25 cellular contexts compared by ENCODE assay signal in the genomic region with DNA sequence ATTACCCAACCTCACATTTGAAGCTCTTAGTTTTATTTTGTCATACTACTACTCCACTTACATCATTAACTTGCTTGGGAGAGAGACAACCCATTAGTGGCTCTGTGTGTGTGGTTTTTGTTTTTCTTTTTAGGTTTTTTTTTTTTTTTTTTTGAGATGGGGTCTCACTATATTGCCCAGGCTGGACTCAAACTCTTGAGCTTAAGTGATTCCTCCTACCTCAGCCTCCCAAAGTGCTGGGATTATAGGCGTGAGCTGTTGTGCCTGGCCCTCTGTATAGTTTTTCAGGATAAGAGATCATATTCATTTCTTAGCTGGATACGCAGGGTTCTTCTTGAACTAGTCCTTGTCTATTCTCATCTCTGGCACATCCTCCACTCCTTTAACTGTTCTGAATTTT. TPM values are rescaled to one million over a fixed set of nuclear protein-coding genes. Genes with fewer than 3 reads are reported as not detected.
DNase-seq lines count a peak whose midpoint lies in the region; ATAC-seq and TF ChIP-seq lines count a peak whose summit lies in the region.
"Had no signal": no experiment of that assay in that cellular context is flagged by ENCODE, and none has a peak within 500 bp of the region (broad histone marks: within the 10 kb centered on the region; RNA-seq: fewer than 3 reads in every experiment).

No MANE protein-coding gene starts in this region.

- H3K36me3 Mint-ChIP-seq in activated naive CD4-positive, alpha-beta T cell treated with anti-CD3 and anti-CD28 coated beads, Interleukin-2, amount 50 U/mL, for 24 hours, result peaks cover 11% of the 10 kb centered on the region
- H3K36me3 Mint-ChIP-seq in activated naive CD4-positive, alpha-beta T cell treated with anti-CD3 and anti-CD28 coated beads, Interleukin-2, amount 10 ng/mL, durations not matched to agents 7 days and 5 days, result peaks cover 46% of the 10 kb centered on the region
- peaks cover 42% of the 10 kb centered on the region for H3K36me3 Mint-ChIP-seq in HFFc6 (ENCODE audit: low read depth)
- peaks cover 82% of the 10 kb centered on the region for H3K36me3 Mint-ChIP-seq in effector memory CD8-positive, alpha-beta T cell (ENCODE audit: insufficient read depth)
- peaks cover 39 to 53% of the 10 kb centered on the region in 2 donors for H3K36me3 Mint-ChIP-seq in stimulated activated naive B cell treated with anti-CD40 and anti-IgM and Interleukin-4, amounts not matched to agents 10 μg/mL and 1 μg/mL and 100 μg/mL, for 72 hours

- H3K4me3 Mint-ChIP-seq in activated naive CD4-positive, alpha-beta T cell treated with anti-CD3 and anti-CD28 coated beads, Interleukin-2, amount 50 U/mL, for 24 hours, result no peak overlapping the region
- no peak overlapping the region for H3K4me3 Mint-ChIP-seq in activated naive CD4-positive, alpha-beta T cell treated with anti-CD3 and anti-CD28 coated beads, Interleukin-2, amount 10 ng/mL, durations not matched to agents 7 days and 5 days
- no peak overlapping the region for H3K4me3 Mint-ChIP-seq in HFFc6
- peak overlapping the region in 1 of 2 donors; percentile 20 for H3K4me3 Mint-ChIP-seq in effector memory CD8-positive, alpha-beta T cell
- no peak overlapping the region for H3K4me3 Mint-ChIP-seq in stimulated activated naive B cell treated with anti-CD40 and anti-IgM and Interleukin-4, amounts not matched to agents 10 μg/mL and 1 μg/mL and 100 μg/mL, for 72 hours
- H3K4me3 Mint-ChIP-seq: dendritic cell treated with granulocyte-macrophage colony-stimulating factor and Interleukin-4, amounts not matched to agents 40 ng/mL and 50 ng/mL, for 4 days had no signal

- no peak overlapping the region for H3K4me3 ChIP-seq in vagina
- H3K4me3 ChIP-seq: BLaER1 treated with 17β-estradiol and CSF1 and Interleukin-3, amounts not matched to agents 10 nM and 100 nM; esophagus squamous epithelium; stomach; tibial artery had no signal

- no peaks in the 10 kb centered on the region for H3K9me3 ChIP-seq in vagina
- H3K9me3 ChIP-seq: BLaER1 treated with 17β-estradiol and CSF1 and Interleukin-3, amounts not matched to agents 10 nM and 100 nM; esophagus squamous epithelium; stomach; tibial artery had no signal

- intact Hi-C loops in vagina (cut with DNase I), result no loop called here

- TF ChIP-seq CTCF in HFFc6 (IDR thresholded peaks at IDR 0.05) (no peak), vagina (IDR thresholded peaks at IDR 0.05) (no peak), foreskin keratinocyte (conservative IDR thresholded peaks at IDR 0.05) (no peak)

- H3K27ac Mint-ChIP-seq in activated naive CD4-positive, alpha-beta T cell treated with anti-CD3 and anti-CD28 coated beads, Interleukin-2, amount 50 U/mL, for 24 hours, result peak overlapping the region; percentile 89
- no peak overlapping the region for H3K27ac Mint-ChIP-seq in activated naive CD4-positive, alpha-beta T cell treated with anti-CD3 and anti-CD28 coated beads, Interleukin-2, amount 10 ng/mL, durations not matched to agents 7 days and 5 days
- peak overlapping the region; percentile 27; the same call in 1 of the 2 replicates for H3K27ac Mint-ChIP-seq in HFFc6
- peak overlapping the region; percentile 21 to 74 for H3K27ac Mint-ChIP-seq in effector memory CD8-positive, alpha-beta T cell
- peak overlapping the region; percentile 20 for H3K27ac Mint-ChIP-seq in stimulated activated naive B cell treated with anti-CD40 and anti-IgM and Interleukin-4, amounts not matched to agents 10 μg/mL and 1 μg/mL and 100 μg/mL, for 72 hours
- H3K27ac Mint-ChIP-seq: dendritic cell treated with granulocyte-macrophage colony-stimulating factor and Interleukin-4, amounts not matched to agents 40 ng/mL and 50 ng/mL, for 4 days had no signal

- TF ChIP-seq POLR2A in vagina (IDR thresholded peaks at IDR 0.05), result no peak

- H3K4me1 ChIP-seq in vagina (peaks cover 38% of the 10 kb centered on the region), foreskin keratinocyte (no peaks in the 10 kb centered on the region)

- peak; percentile 5 for ATAC-seq in effector memory CD8-positive, alpha-beta T cell (replicated peaks)
- ATAC-seq in stimulated activated naive B cell treated with anti-CD40 and anti-IgM and Interleukin-4, amounts not matched to agents 10 μg/mL and 1 μg/mL and 100 μg/mL, for 72 hours (replicated peaks), result no peak
- no peak for ATAC-seq in foreskin keratinocyte
- ATAC-seq: activated naive CD4-positive, alpha-beta T cell treated with anti-CD3 and anti-CD28 coated beads, Interleukin-2, amount 50 U/mL, for 72 hours; HCT116; left cardiac atrium; Panc1 had no signal

- H3K27me3 ChIP-seq in vagina (no peaks in the 10 kb centered on the region), foreskin keratinocyte (no peaks in the 10 kb centered on the region)
- H3K27me3 ChIP-seq: BLaER1 treated with 17β-estradiol and CSF1 and Interleukin-3, amounts not matched to agents 10 nM and 100 nM; esophagus squamous epithelium; stomach; tibial artery had no signal

- peaks cover 88% of the 10 kb centered on the region for H3K4me1 Mint-ChIP-seq in activated naive CD4-positive, alpha-beta T cell treated with anti-CD3 and anti-CD28 coated beads, Interleukin-2, amount 50 U/mL, for 24 hours
- H3K4me1 Mint-ChIP-seq in activated naive CD4-positive, alpha-beta T cell treated with anti-CD3 and anti-CD28 coated beads, Interleukin-2, amount 10 ng/mL, durations not matched to agents 7 days and 5 days, result peaks cover 18% of the 10 kb centered on the region
- peaks cover 39% of the 10 kb centered on the region for H3K4me1 Mint-ChIP-seq in HFFc6 (ENCODE audit: low read depth)
- H3K4me1 Mint-ChIP-seq in effector memory CD8-positive, alpha-beta T cell (ENCODE audit: low read depth in 2 of 2), result peaks cover 36 to 76% of the 10 kb centered on the region in 2 donors
- H3K4me1 Mint-ChIP-seq in stimulated activated naive B cell treated with anti-CD40 and anti-IgM and Interleukin-4, amounts not matched to agents 10 μg/mL and 1 μg/mL and 100 μg/mL, for 72 hours, result peaks cover 23 to 66% of the 10 kb centered on the region in 2 donors

- no peaks in the 10 kb centered on the region for H3K9me3 Mint-ChIP-seq in activated naive CD4-positive, alpha-beta T cell treated with anti-CD3 and anti-CD28 coated beads, Interleukin-2, amount 50 U/mL, for 24 hours
- H3K9me3 Mint-ChIP-seq in activated naive CD4-positive, alpha-beta T cell treated with anti-CD3 and anti-CD28 coated beads, Interleukin-2, amount 10 ng/mL, durations not matched to agents 7 days and 5 days, result no peaks in the 10 kb centered on the region
- H3K9me3 Mint-ChIP-seq in HFFc6, result no peaks in the 10 kb centered on the region
- H3K9me3 Mint-ChIP-seq in effector memory CD8-positive, alpha-beta T cell, result no peaks in the 10 kb centered on the region
- H3K9me3 Mint-ChIP-seq in stimulated activated naive B cell treated with anti-CD40 and anti-IgM and Interleukin-4, amounts not matched to agents 10 μg/mL and 1 μg/mL and 100 μg/mL, for 72 hours, result no peaks in the 10 kb centered on the region
- H3K9me3 Mint-ChIP-seq: activated naive CD4-positive, alpha-beta T cell treated with anti-CD3 and anti-CD28 coated beads, Interleukin-2, amount 50 U/mL, for 72 hours; dendritic cell treated with granulocyte-macrophage colony-stimulating factor and Interleukin-4, amounts not matched to agents 40 ng/mL and 50 ng/mL, for 4 days had no signal

- H3K27ac ChIP-seq in vagina (no peak overlapping the region), foreskin keratinocyte (no peak overlapping the region)
- H3K27ac ChIP-seq: BLaER1 treated with 17β-estradiol and CSF1 and Interleukin-3, amounts not matched to agents 10 nM and 100 nM; esophagus squamous epithelium; KMS-11; stomach had no signal

- H3K27me3 Mint-ChIP-seq in activated naive CD4-positive, alpha-beta T cell treated with anti-CD3 and anti-CD28 coated beads, Interleukin-2, amount 50 U/mL, for 24 hours, result no peaks in the 10 kb centered on the region
- H3K27me3 Mint-ChIP-seq in activated naive CD4-positive, alpha-beta T cell treated with anti-CD3 and anti-CD28 coated beads, Interleukin-2, amount 10 ng/mL, durations not matched to agents 7 days and 5 days, result no peaks in the 10 kb centered on the region
- H3K27me3 Mint-ChIP-seq in HFFc6 (ENCODE audit: insufficient read depth), result no peaks in the 10 kb centered on the region
- H3K27me3 Mint-ChIP-seq in effector memory CD8-positive, alpha-beta T cell, result no peaks in the 10 kb centered on the region
- H3K27me3 Mint-ChIP-seq in stimulated activated naive B cell treated with anti-CD40 and anti-IgM and Interleukin-4, amounts not matched to agents 10 μg/mL and 1 μg/mL and 100 μg/mL, for 72 hours, result no peaks in the 10 kb centered on the region
- H3K27me3 Mint-ChIP-seq: dendritic cell treated with granulocyte-macrophage colony-stimulating factor and Interleukin-4, amounts not matched to agents 40 ng/mL and 50 ng/mL, for 4 days had no signal

- no peak for DNase-seq in activated naive CD4-positive, alpha-beta T cell treated with anti-CD3 and anti-CD28 coated beads, Interleukin-2, amount 10 ng/mL, durations not matched to agents 7 days and 5 days
- DNase-seq in HFFc6, result no peak
- no peak for DNase-seq in effector memory CD8-positive, alpha-beta T cell
- no peak for DNase-seq in stimulated activated naive B cell treated with anti-CD40 and anti-IgM and Interleukin-4, amounts not matched to agents 10 μg/mL and 1 μg/mL and 100 μg/mL, for 72 hours
- no peak for DNase-seq in vagina (ENCODE audit: extremely low spot score in 2 of 2)
- no peak for DNase-seq in foreskin keratinocyte
- DNase-seq: activated T-cell treated with anti-CD3 and anti-CD28 coated beads, Interleukin-2, amount 50 U/mL, for 48 hours; caudate nucleus; esophagus squamous epithelium; left cardiac atrium; MM.1S; NCI-H1417 treated with DMSO at 0.1 percent for 48 hours; NCI-H2081 treated with DMSO at 0.1 percent for 48 hours; NCI-H345; occipital lobe; SHP77; stomach; tibial artery had no signal

- CTCF ChIA-PET in activated naive CD4-positive, alpha-beta T cell treated with anti-CD3 and anti-CD28 coated beads, Interleukin-2, amount 10 ng/mL, durations not matched to agents 7 days and 5 days (lab: Charles Lee), result interaction anchor here (1.0 to 1.2 kb wide), 2 partner anchors 22 to 40 kb away, joined by 3 read pairs; no protein-coding TSS in a partner anchor

- no peaks in the 10 kb centered on the region for H3K36me3 ChIP-seq in vagina

RNA-seq across cellular contexts. Expression of a gene that starts 41.1 kb away (rescaled TPM):
- 10 to 100 TPM; 39.7 to 53.4 (median 50.1) TPM for total RNA-seq in HFFc6 (2021; fragmentation: NEBNext Ultra II Directional; extraction: Animal tissue kit (Norgen Biotek cat#: 25700))
- total RNA-seq in vagina (98.7 TPM), foreskin keratinocyte (35.4 and 37.4 TPM in 2 replicates)
- polyA plus RNA-seq in foreskin keratinocyte, result 4.5 and 5.6 TPM in 2 replicates
